16 cellular contexts compared by ENCODE assay signal in the genomic region with DNA sequence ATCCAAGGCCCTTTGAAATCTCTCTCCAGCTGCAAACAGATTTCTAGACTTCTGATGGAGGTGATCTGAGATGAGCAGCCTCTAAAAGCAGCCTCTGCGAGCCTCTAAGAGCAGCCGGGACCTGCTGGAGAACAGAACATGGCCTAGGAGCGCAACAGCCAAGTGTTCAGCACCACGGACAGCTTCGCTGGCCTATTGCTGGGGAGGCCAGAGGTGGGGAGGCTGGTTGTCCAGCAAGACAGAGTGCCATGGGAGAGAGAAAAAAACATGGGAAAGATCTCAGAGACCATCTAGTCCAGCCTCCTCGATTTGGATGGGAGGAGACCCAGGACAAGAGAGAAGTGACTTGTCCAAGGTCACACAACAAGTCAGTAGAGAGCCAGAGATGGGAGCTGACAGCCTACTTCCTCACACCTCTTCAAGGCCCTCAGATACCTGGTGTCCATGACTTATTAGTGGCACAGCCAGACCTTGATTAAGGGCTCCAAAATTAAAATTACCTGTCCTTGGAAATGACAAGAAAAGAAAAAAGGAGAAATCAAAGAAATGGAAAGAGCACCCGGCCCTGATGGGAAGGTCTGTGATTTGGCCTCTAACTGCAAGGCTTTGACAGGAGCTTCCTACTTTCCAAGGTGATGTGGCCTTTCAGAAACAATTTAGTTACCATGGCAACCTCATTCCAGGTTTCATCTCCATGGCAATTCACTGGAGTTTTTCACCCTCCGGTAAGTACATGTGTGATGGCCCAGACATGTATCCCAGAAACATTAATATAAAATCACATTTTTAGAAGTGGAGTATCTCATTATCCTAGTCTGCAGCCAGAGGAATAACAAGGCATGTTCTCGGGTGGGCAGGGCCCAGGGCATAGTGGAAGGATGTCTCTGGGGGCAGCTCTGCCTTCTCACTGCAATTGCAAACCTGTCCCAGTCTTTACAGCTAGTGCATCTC. TPM values are rescaled to one million over a fixed set of nuclear protein-coding genes. Genes with fewer than 3 reads are reported as not detected.
A peak's percentile ranks its signal among the peaks of the same experiment; 100 is the strongest.
DNase-seq lines count a peak whose midpoint lies in the region; ATAC-seq, FAIRE-seq and TF ChIP-seq lines count a peak whose summit lies in the region.
"Had no signal": no experiment of that assay in that cellular context is flagged by ENCODE, and none has a peak within 500 bp of the region (broad histone marks: within the 10 kb centered on the region; RNA-seq: fewer than 3 reads in every experiment).

No MANE protein-coding gene starts in this region.

- TF ChIP-seq CTCF in HFFc6 (IDR thresholded peaks at IDR 0.05): no peak
- no peak for TF ChIP-seq CTCF in WTC11 (IDR thresholded peaks at IDR 0.05)
- no peak for TF ChIP-seq CTCF in kidney (IDR thresholded peaks at IDR 0.05; ENCODE audit: borderline replicate concordance, extremely low read depth, insufficient read depth)
- no peak for TF ChIP-seq CTCF in gastrocnemius medialis (IDR thresholded peaks at IDR 0.05 in 4 of 5, conservative IDR thresholded peaks at IDR 0.05 in 1 of 5)
- no peak for TF ChIP-seq CTCF in glutamatergic neuron (IDR thresholded peaks at IDR 0.05; ENCODE audit: partially characterized antibody, unreplicated experiment)

- H3K4me1 Mint-ChIP-seq in HFFc6 (ENCODE audit: low read depth): peaks cover 14% of the 10 kb centered on the region
- no peaks in the 10 kb centered on the region for H3K4me1 Mint-ChIP-seq in WTC11
- H3K4me1 Mint-ChIP-seq in glutamatergic neuron (ENCODE audit: low read depth, unreplicated experiment): no peaks in the 10 kb centered on the region
- H3K4me1 Mint-ChIP-seq: CD14-positive monocyte had no signal

- H3K27ac ChIP-seq in kidney (ENCODE audit: low read depth in 2 of 2, low read length in 2 of 2): no peak overlapping the region
- H3K27ac ChIP-seq in gastrocnemius medialis: no peak overlapping the region
- H3K27ac ChIP-seq: body of pancreas, WERI-Rb-1 had no signal

- CTCF ChIA-PET in WTC11 (lab: Charles Lee): interaction anchor here (2.2 kb wide), 1 partner anchor 12 kb away, joined by 8 read pairs; no protein-coding TSS in a partner anchor

- H3K4me3 ChIP-seq in kidney (ENCODE audit: low read length in 2 of 2) (no peak overlapping the region), gastrocnemius medialis (no peak overlapping the region)
- H3K4me3 ChIP-seq: body of pancreas had no signal

- TF ChIP-seq POLR2A in gastrocnemius medialis (IDR thresholded peaks at IDR 0.05): no peak

- no peaks in the 10 kb centered on the region; the same call in 1 of the 2 replicates for H3K9me3 Mint-ChIP-seq in HFFc6
- H3K9me3 Mint-ChIP-seq in WTC11: peaks cover 12% of the 10 kb centered on the region
- H3K9me3 Mint-ChIP-seq in glutamatergic neuron (ENCODE audit: unreplicated experiment): peaks cover 2% of the 10 kb centered on the region

- H3K9me3 ChIP-seq in kidney (ENCODE audit: control insufficient read depth in 1 of 2, low read length in 2 of 2) (no peaks in the 10 kb centered on the region), gastrocnemius medialis (no peaks in the 10 kb centered on the region)
- H3K9me3 ChIP-seq: body of pancreas had no signal

- in situ Hi-C loops in gastrocnemius medialis (cut with MboI; ENCODE audit: low sequenced_read_pairs in 4 of 4): no loop called here

- no peaks in the 10 kb centered on the region for H3K27me3 ChIP-seq in gastrocnemius medialis
- H3K27me3 ChIP-seq: body of pancreas had no signal

- no peak overlapping the region; the same call in 1 of the 2 replicates for H3K4me3 Mint-ChIP-seq in HFFc6
- H3K4me3 Mint-ChIP-seq in WTC11: no peak overlapping the region
- H3K4me3 Mint-ChIP-seq in glutamatergic neuron (ENCODE audit: unreplicated experiment): no peak overlapping the region
- H3K4me3 Mint-ChIP-seq: CD14-positive monocyte had no signal

- ATAC-seq in WTC11 (peak; percentile 36; the same call in 1 of the 2 replicates), gastrocnemius medialis (no peak), HG03342 (IDR thresholded peaks at IDR 0.05; ENCODE audit: unreplicated experiment) (no peak)
- ATAC-seq: body of pancreas had no signal

- FAIRE-seq in kidney (lab: Jason Lieb, UNC): no peak
- FAIRE-seq: endothelial cell of umbilical vein had no signal

- H3K27me3 Mint-ChIP-seq in HFFc6 (ENCODE audit: insufficient read depth) (peaks cover 50% of the 10 kb centered on the region), WTC11 (ENCODE audit: low read depth) (peaks cover 10% of the 10 kb centered on the region), glutamatergic neuron (ENCODE audit: unreplicated experiment) (peaks cover 3% of the 10 kb centered on the region)

- intact Hi-C loops in kidney (cut with DNase I): no loop called here
- intact Hi-C loops in gastrocnemius medialis (cut with DNase I; ENCODE audit: low total_unique reads): no loop called here

- H3K36me3 ChIP-seq in kidney (ENCODE audit: control insufficient read depth in 1 of 2, insufficient read depth in 2 of 2, low read length in 2 of 2) (no peaks in the 10 kb centered on the region), gastrocnemius medialis (no peaks in the 10 kb centered on the region)

- H3K4me1 ChIP-seq in kidney (ENCODE audit: control insufficient read depth in 1 of 2, insufficient read depth in 1 of 2, low read depth in 1 of 2, low read length in 2 of 2) (no peaks in the 10 kb centered on the region), gastrocnemius medialis (no peaks in the 10 kb centered on the region)
- H3K4me1 ChIP-seq: body of pancreas had no signal

- DNase-seq in AG20443 (ENCODE audit: low spot score) (peak; percentile 57), HFFc6 (peak; percentile 12), WTC11 (ENCODE audit: low spot score) (peak; percentile 66), kidney (peak; percentile 18), gastrocnemius medialis (no peak), glutamatergic neuron (no peak), middle frontal gyrus (ENCODE audit: extremely low spot score, low spot score) (no peak)
- DNase-seq: activated T-cell treated with anti-CD3 and anti-CD28 coated beads, Interleukin-2, amount 50 U/mL, for 1 hour; body of pancreas; NCI-H446 treated with DMSO at 0.1 percent for 48 hours; retina; SHP77 treated with DMSO at 0.1 percent for 48 hours; WERI-Rb-1 had no signal

- H3K27ac Mint-ChIP-seq in HFFc6 (no peak overlapping the region), WTC11 (no peak overlapping the region), glutamatergic neuron (ENCODE audit: unreplicated experiment) (no peak overlapping the region)
- H3K27ac Mint-ChIP-seq: CD14-positive monocyte had no signal

- no peak overlapping the region for H3K9ac ChIP-seq in kidney (ENCODE audit: low read length in 2 of 2)

- no peaks in the 10 kb centered on the region for H3K36me3 Mint-ChIP-seq in HFFc6 (ENCODE audit: low read depth)
- peaks cover 9% of the 10 kb centered on the region for H3K36me3 Mint-ChIP-seq in WTC11
- peaks cover 10% of the 10 kb centered on the region for H3K36me3 Mint-ChIP-seq in glutamatergic neuron (ENCODE audit: unreplicated experiment)
- H3K36me3 Mint-ChIP-seq: CD14-positive monocyte had no signal

- POLR2A ChIA-PET in WTC11 (lab: Charles Lee): no interaction called here

TF ChIP-seq in WTC11, 78 proteins besides CTCF, POLR2A, EP300 and RAD21 (continues in another document):
- TF ChIP-seq JUN (CRISPR knock-in tag; IDR thresholded peaks at IDR 0.05) (peak; percentile 77), TEAD4 (CRISPR knock-in tag; IDR thresholded peaks at IDR 0.05) (peak; percentile 64; the same call in 1 of the 2 replicates), ZNF671 (CRISPR knock-in tag; IDR thresholded peaks at IDR 0.05) (no peak), ZNF121 (CRISPR knock-in tag; IDR thresholded peaks at IDR 0.05) (no peak), ZNF232 (CRISPR knock-in tag; IDR thresholded peaks at IDR 0.05) (no peak), RORB (CRISPR knock-in tag; IDR thresholded peaks at IDR 0.05) (no peak), MXD4 (CRISPR knock-in tag; IDR thresholded peaks at IDR 0.05; ENCODE audit: borderline replicate concordance) (no peak)
- TF ChIP-seq, protein P1, sequence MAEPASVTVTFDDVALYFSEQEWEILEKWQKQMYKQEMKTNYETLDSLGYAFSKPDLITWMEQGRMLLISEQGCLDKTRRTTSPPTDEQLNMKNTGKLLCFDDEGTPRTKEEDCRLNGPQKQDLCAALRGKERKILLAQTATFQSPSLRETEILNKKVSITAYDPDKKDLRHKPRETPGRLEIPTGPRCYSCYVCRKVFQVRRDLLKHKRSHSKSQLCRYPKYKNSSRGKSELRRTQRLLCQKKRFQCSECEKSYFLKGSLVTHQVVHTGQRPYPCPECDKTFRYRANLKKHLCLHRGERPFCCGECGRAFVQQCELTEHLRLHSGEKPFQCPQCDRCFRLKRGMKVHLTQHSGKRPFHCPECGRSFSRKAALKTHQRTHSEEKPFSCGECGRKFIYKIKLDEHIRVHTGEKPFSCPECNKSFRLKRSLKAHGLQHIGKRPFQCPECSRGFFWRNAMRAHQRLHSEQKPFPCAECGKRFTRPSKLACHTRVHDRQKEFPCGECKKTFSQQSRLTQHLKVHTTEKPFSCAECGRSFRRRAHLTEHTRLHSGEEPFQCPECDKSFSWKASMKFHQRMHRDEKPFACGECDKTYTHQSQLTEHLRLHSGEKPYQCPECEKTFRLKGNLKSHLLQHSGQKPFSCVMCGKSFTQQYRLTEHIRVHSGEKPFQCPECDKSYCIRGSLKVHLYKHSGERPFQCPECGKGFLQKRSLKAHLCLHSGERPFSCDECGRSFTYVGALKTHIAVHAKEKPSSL (CRISPR knock-in tag; conservative IDR thresholded peaks at IDR 0.05): no peak

RNA-seq across cellular contexts. Expression of gene RPRML, which starts 14.5 kb away (rescaled TPM):
- total RNA-seq in HFFc6 (2021; fragmentation: NEBNext Ultra II Directional; extraction: Animal tissue kit (Norgen Biotek cat#: 25700)): not detected
- 3.1 to 4.9 TPM (median 4.7 TPM) in 3 replicates for total RNA-seq in WTC11 (2021)
- not detected for total RNA-seq in kidney
- not detected for polyA plus RNA-seq in kidney (ENCODE audit: insufficient read depth, low read depth, low replicate concordance)
- under 1 TPM in 1 of 4 donors, not detected in 3; 0.49 TPM for total RNA-seq in gastrocnemius medialis
- total RNA-seq in glutamatergic neuron (ENCODE audit: unreplicated experiment): 4.5 TPM
- total RNA-seq: endothelial cell of umbilical vein had no signal
- polyA plus RNA-seq: CD14-positive monocyte had no signal

RNA-seq across cellular contexts. Expression of gene GOSR2, which starts 41.6 kb away (rescaled TPM):
- total RNA-seq in HFFc6 (2021; fragmentation: NEBNext Ultra II Directional; extraction: Animal tissue kit (Norgen Biotek cat#: 25700)): 10 to 100 TPM; 63.6 to 75.9 (median 66.3) TPM
- total RNA-seq in WTC11 (2021): 37.6 to 45.8 TPM (median 40.1 TPM) in 3 replicates
- 68.2 TPM for total RNA-seq in kidney
- polyA plus RNA-seq in kidney (ENCODE audit: insufficient read depth, low read depth, low replicate concordance): 61.4 TPM
- 10 to 100 TPM; 25.3 to 32.9 (median 31.6) TPM for total RNA-seq in gastrocnemius medialis
- 62.4 TPM for total RNA-seq in glutamatergic neuron (ENCODE audit: unreplicated experiment)

Comparison
In these comparisons a context has a peak if more than half of its experiments do, and no peak if none do; other contexts are left out.
1. DNase-seq: peak in AG20443 (single experiment), HFFc6 (single experiment), WTC11 (single experiment) and kidney (single experiment); none in gastrocnemius medialis (0 of 2), glutamatergic neuron (single experiment) and middle frontal gyrus (single experiment).